Comparison of ENCODE assay signal across 33 cellular contexts in genomic region chr1:241926141-241926540, GRCh38. TPM values are rescaled to one million over a fixed set of nuclear protein-coding genes. Genes with fewer than 3 reads are reported as not detected.
"Had no signal": no experiment of that assay in that cellular context is flagged by ENCODE, and none has a peak within 500 bp of the region (broad histone marks: within the 10 kb centered on the region; RNA-seq: fewer than 3 reads in every experiment).

No MANE protein-coding gene starts in this region.

- H3K27me3 ChIP-seq: ascending aorta, cardiac muscle cell, MG63 had no signal

- H3K4me1 ChIP-seq: ascending aorta had no signal

- H3K27ac ChIP-seq: ascending aorta, cardiac muscle cell, WERI-Rb-1 had no signal

- DNase-seq: activated CD4-positive, alpha-beta T cell treated with anti-CD3 and anti-CD28 coated beads, Interleukin-2, amount 10 ng/mL, durations not matched to agents 24 days and 14 days; activated CD4-positive, alpha-beta T cell treated with anti-CD3 and anti-CD28 coated beads, Interleukin-2, amount 50 U/mL, for 4 hours; activated CD4-positive, CD25-positive, alpha-beta regulatory T cell; activated CD8-positive, alpha-beta T cell treated with anti-CD3 and anti-CD28 coated beads for 36 hours; activated gamma-delta T cell; activated naive CD4-positive, alpha-beta T cell treated with Interleukin-2 at 50 U/mL for 16 hours; activated naive CD8-positive, alpha-beta T cell treated with anti-CD3 and anti-CD28 coated beads, Interleukin-2, amount 10 ng/mL, durations not matched to agents 7 days and 5 days; activated T-cell treated with anti-CD3 and anti-CD28 coated beads, Interleukin-2, amount 50 U/mL, for 1 hour; activated T-cell treated with anti-CD3 and anti-CD28 coated beads, Interleukin-2, amount 50 U/mL, for 72 hours; amygdala; Kasumi-1; KG1; MG63; NCI-H1048; NCI-H1436 treated with DMSO at 0.1 percent for 48 hours; NCI-H1694 treated with DMSO at 0.1 percent for 48 hours; NCI-H2029; NCI-H345; NCI-H510A; NCI-H526; NCI-H748 treated with DMSO at 0.1 percent for 48 hours; OCI-M1; Right ventricle myocardium superior; SW 1271; T-helper 1 cell; T-helper 2 cell; T-helper 9 cell; WERI-Rb-1 had no signal

- H3K4me3 ChIP-seq: ascending aorta, cardiac muscle cell, MG63 had no signal

- H3K9me3 ChIP-seq: ascending aorta, MG63 had no signal

- H3K36me3 ChIP-seq: ascending aorta, cardiac muscle cell, MG63, WERI-Rb-1 had no signal

RNA-seq across cellular contexts. Expression of gene BECN2, which starts 31.4 kb away (rescaled TPM):
- total RNA-seq: activated CD4-positive, alpha-beta T cell treated with anti-CD3 and anti-CD28 coated beads, Interleukin-2, amount 10 ng/mL, durations not matched to agents 24 days and 14 days; activated CD8-positive, alpha-beta memory T cell treated with anti-CD3 and anti-CD28 coated beads for 36 hours; activated CD8-positive, alpha-beta T cell treated with anti-CD3 and anti-CD28 coated beads for 36 hours; activated naive CD8-positive, alpha-beta T cell treated with anti-CD3 and anti-CD28 coated beads, Interleukin-2, amount 10 ng/mL, durations not matched to agents 7 days and 5 days; activated T-cell treated with anti-CD3 and anti-CD28 coated beads, Interleukin-2, amount 50 U/mL, for 72 hours; activated T-helper 2 cell treated with anti-CD3 and anti-CD28 coated beads, Interferon-gamma antibody, Interleukin-2, Interleukin-4, amounts not matched to agents 10 μg/mL and 5 μg/mL and 100 μg/mL, durations not matched to agents 14 hours and 24 hours and 36 hours; ascending aorta; cardiac muscle cell; Right ventricle myocardium superior had no signal
- polyA plus RNA-seq: adipose tissue, cardiac muscle cell had no signal
